28 cellular contexts compared by ENCODE assay signal in the genomic region with DNA sequence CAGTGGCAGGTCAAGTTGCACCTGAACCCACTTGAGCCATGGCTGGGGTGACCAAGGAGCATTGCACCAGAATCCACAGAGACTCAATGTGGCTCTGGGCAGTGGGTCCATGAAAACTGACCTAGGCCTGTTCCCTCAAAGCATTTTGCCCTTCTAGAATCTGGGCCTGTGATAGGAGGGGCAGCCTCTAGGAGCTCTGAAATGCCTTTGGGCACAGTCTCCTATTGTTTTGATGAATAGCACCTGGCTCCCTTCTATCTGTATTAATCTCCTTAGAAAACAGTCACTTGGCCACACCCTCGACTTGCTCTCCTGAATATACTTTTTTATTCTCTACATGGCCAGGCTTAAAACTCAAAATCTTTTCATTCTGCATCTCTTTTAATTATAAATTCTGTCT.
"Had no signal": no experiment of that assay in that cellular context is flagged by ENCODE, and none has a peak within 500 bp of the region (broad histone marks: within the 10 kb centered on the region; RNA-seq: fewer than 3 reads in every experiment).

No MANE protein-coding gene starts in this region.

- H3K9me3 ChIP-seq: colonic mucosa, esophagus squamous epithelium, heart right ventricle, mucosa of descending colon, right lobe of liver, stomach, thyroid gland, vagina had no signal

- DNase-seq: colonic mucosa; effector CD8-positive, alpha-beta T cell; esophagus squamous epithelium; foreskin melanocyte; glutamatergic neuron; heart right ventricle; hypothalamus; kidney; mesenchymal stem cell; mucosa of descending colon; naive B cell; right lobe of liver; small intestine; stimulated activated CD4-positive, alpha-beta T cell treated with anti-CD3 and anti-CD28 coated beads, Interleukin-1b, Interleukin-23, amount 100 ng/mL, for 48 hours; stimulated activated CD4-positive, alpha-beta T cell treated with anti-CD3 and anti-CD28 coated beads, Interleukin-4, amount 100 ng/mL, for 1 hour; stimulated activated CD8-positive, alpha-beta memory T cell treated with anti-CD3 and anti-CD28 coated beads, Interleukin-4, amount 100 ng/mL, for 48 hours; stimulated activated naive CD4-positive, alpha-beta T cell treated with Interleukin-2 at 50 U/mL for 16 hours; stomach; thyroid gland; trophoblast cell had no signal

- H3K4me1 ChIP-seq: colonic mucosa, esophagus squamous epithelium, heart right ventricle, parathyroid adenoma, right lobe of liver, stomach, thyroid gland, vagina had no signal

- H3K27ac ChIP-seq: colonic mucosa, esophagus squamous epithelium, heart right ventricle, parathyroid adenoma, right lobe of liver, stomach, thyroid gland, vagina had no signal

- H2AFZ ChIP-seq: parathyroid adenoma had no signal

- H3K9me3 Mint-ChIP-seq: dendritic cell treated with granulocyte-macrophage colony-stimulating factor and Interleukin-4, amounts not matched to agents 40 ng/mL and 50 ng/mL, for 4 days; naive B cell; natural killer cell treated with Interleukin-12 subunit alpha and Interleukin-12 subunit beta and Interleukin-15 and Interleukin-18, amount 100 ng/mL, for 72 hours; neural crest cell had no signal

- H3K79me2 ChIP-seq: parathyroid adenoma had no signal

- H3K36me3 ChIP-seq: colonic mucosa, esophagus squamous epithelium, heart right ventricle, right lobe of liver, stomach, thyroid gland, vagina had no signal

- ATAC-seq: heart right ventricle; left lobe of liver; mucosa of descending colon; natural killer cell treated with Interleukin-12 subunit alpha and Interleukin-12 subunit beta and Interleukin-15 and Interleukin-18, amount 100 ng/mL, for 72 hours; right lobe of liver had no signal

- H3K4me3 ChIP-seq: colonic mucosa, esophagus squamous epithelium, heart right ventricle, mucosa of descending colon, right lobe of liver, stomach, thyroid gland, vagina had no signal

- H3K27ac Mint-ChIP-seq: dendritic cell treated with granulocyte-macrophage colony-stimulating factor and Interleukin-4, amounts not matched to agents 40 ng/mL and 50 ng/mL, for 4 days; naive B cell; natural killer cell treated with Interleukin-12 subunit alpha and Interleukin-12 subunit beta and Interleukin-15 and Interleukin-18, amount 100 ng/mL, for 72 hours; progenitor cell of endocrine pancreas had no signal

- H3K36me3 Mint-ChIP-seq: mesothelial cell of epicardium; natural killer cell treated with Interleukin-12 subunit alpha and Interleukin-12 subunit beta and Interleukin-15 and Interleukin-18, amount 100 ng/mL, for 72 hours had no signal

- H3K4me3 Mint-ChIP-seq: dendritic cell treated with granulocyte-macrophage colony-stimulating factor and Interleukin-4, amounts not matched to agents 40 ng/mL and 50 ng/mL, for 4 days; mesothelial cell of epicardium; naive B cell; natural killer cell treated with Interleukin-12 subunit alpha and Interleukin-12 subunit beta and Interleukin-15 and Interleukin-18, amount 100 ng/mL, for 72 hours; neural crest cell had no signal
